In genomic region chr2:156329031-156329921, GRCh38 we compare ENCODE assay signal across 12 cellular contexts. TPM values are rescaled to one million over a fixed set of nuclear protein-coding genes. Genes with fewer than 3 reads are reported as not detected.
DNase-seq lines count a peak whose midpoint lies in the region; ATAC-seq lines count a peak whose summit lies in the region.
"Had no signal": no experiment of that assay in that cellular context is flagged by ENCODE, and none has a peak within 500 bp of the region (broad histone marks: within the 10 kb centered on the region; RNA-seq: fewer than 3 reads in every experiment).

No MANE protein-coding gene starts in this region.

- intact Hi-C loops in sciatic nerve (cut with DNase I): no loop called here

- H3K27ac Mint-ChIP-seq in activated T-cell treated with anti-CD3 and anti-CD28 coated beads, Interleukin-2, amount 50 U/mL, for 72 hours: no peak overlapping the region

- peaks cover 26 to 40% of the 10 kb centered on the region in 2 donors for H3K36me3 Mint-ChIP-seq in activated T-cell treated with anti-CD3 and anti-CD28 coated beads, Interleukin-2, amount 50 U/mL, for 72 hours (ENCODE audit: insufficient read depth in 2 of 2)

- peak overlapping the region; percentile 34 for H3K4me3 ChIP-seq in iPS-18c (ENCODE audit: insufficient read depth, low read depth, low read length)
- H3K4me3 ChIP-seq: left lung, tibial artery had no signal

- H3K4me3 Mint-ChIP-seq in activated T-cell treated with anti-CD3 and anti-CD28 coated beads, Interleukin-2, amount 50 U/mL, for 72 hours: peak overlapping the region; percentile 96 to 98

- H3K9me3 ChIP-seq in iPS-18c (ENCODE audit: control insufficient read depth, insufficient read depth, low read length): no peaks in the 10 kb centered on the region
- H3K9me3 ChIP-seq: left lung, tibial artery had no signal

- peaks cover 20% of the 10 kb centered on the region for H3K27me3 Mint-ChIP-seq in activated T-cell treated with anti-CD3 and anti-CD28 coated beads, Interleukin-2, amount 50 U/mL, for 72 hours (ENCODE audit: low read depth)

- no peaks in the 10 kb centered on the region for H3K9me3 Mint-ChIP-seq in activated T-cell treated with anti-CD3 and anti-CD28 coated beads, Interleukin-2, amount 50 U/mL, for 72 hours

- DNase-seq in activated gamma-delta T cell (lab: John Stamatoyannopoulos, UW): peak; percentile 24
- no peak for DNase-seq in activated gamma-delta T cell treated with Interleukin-2 at 50 U/mL for 16 hours
- DNase-seq in activated T-cell treated with anti-CD3 and anti-CD28 coated beads, Interleukin-2, amount 50 U/mL, for 72 hours: no peak
- peak; percentile 68 for DNase-seq in sciatic nerve (ENCODE audit: low spot score)
- DNase-seq in OCI-M2 (lab: John Stamatoyannopoulos, UW; ENCODE audit: unreplicated experiment): no peak
- no peak for DNase-seq in NOMO-1 treated with dmso at 0.1 percent for 144 hours (lab: John Stamatoyannopoulos, UW; ENCODE audit: unreplicated experiment)
- DNase-seq: foreskin fibroblast, NCI-H187, tibial artery had no signal

- ATAC-seq in activated T-cell treated with anti-CD3 and anti-CD28 coated beads, Interleukin-2, amount 50 U/mL, for 72 hours (replicated peaks in 1 of 2): no peak
- no peak for ATAC-seq in sciatic nerve
- ATAC-seq in GM18861 (IDR thresholded peaks at IDR 0.05; ENCODE audit: unreplicated experiment): no peak
- ATAC-seq: left lung had no signal

- peaks cover 55% of the 10 kb centered on the region for H3K4me1 Mint-ChIP-seq in activated T-cell treated with anti-CD3 and anti-CD28 coated beads, Interleukin-2, amount 50 U/mL, for 72 hours (ENCODE audit: low read depth)

RNA-seq across cellular contexts. Expression of gene NR4A2, which starts 3.2 kb away (rescaled TPM):
- total RNA-seq in activated T-cell treated with anti-CD3 and anti-CD28 coated beads, Interleukin-2, amount 50 U/mL, for 72 hours: 10 to 100 TPM; 27.5 to 36.1 TPM
- total RNA-seq in sciatic nerve: 62.1 TPM

Comparison
In these comparisons a context has a peak if more than half of its experiments do, and no peak if none do; other contexts are left out.
1. DNase-seq: peak in activated gamma-delta T cell (single experiment) and sciatic nerve (single experiment); none in activated gamma-delta T cell treated with Interleukin-2 at 50 U/mL for 16 hours (single experiment), activated T-cell treated with anti-CD3 and anti-CD28 coated beads, Interleukin-2, amount 50 U/mL, for 72 hours (0 of 2), OCI-M2 (single experiment) and NOMO-1 treated with dmso at 0.1 percent for 144 hours (single experiment).